Comparison of ENCODE assay signal across 1 cellular context in the genomic region with DNA sequence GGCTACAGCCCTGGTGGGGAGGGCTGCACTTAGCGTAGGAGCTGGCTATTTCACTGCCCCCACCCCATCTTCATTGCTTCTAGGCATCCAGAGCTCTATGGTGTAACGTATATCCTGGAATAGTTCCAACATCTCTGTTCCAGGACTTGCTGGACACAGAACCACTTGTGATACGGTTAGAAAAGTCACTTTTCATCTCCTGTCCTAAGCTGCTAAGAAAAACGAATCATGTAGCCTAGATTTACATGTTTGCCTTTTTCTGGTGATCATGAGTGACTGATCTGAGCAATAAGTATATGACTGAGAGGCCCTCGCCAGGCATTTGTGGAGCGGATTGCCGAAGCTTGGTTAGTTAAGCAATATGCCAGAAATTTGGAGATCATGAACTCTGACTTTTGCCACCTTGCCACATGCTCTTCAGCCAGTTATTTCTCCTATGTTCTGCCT.
TF ChIP-seq lines count a peak whose summit lies in the region.

No MANE protein-coding gene starts in this region.

TF ChIP-seq in liver, 16 proteins besides CTCF, POLR2A, EP300 and RAD21 (continued from another document):
- TF ChIP-seq, protein P1, sequence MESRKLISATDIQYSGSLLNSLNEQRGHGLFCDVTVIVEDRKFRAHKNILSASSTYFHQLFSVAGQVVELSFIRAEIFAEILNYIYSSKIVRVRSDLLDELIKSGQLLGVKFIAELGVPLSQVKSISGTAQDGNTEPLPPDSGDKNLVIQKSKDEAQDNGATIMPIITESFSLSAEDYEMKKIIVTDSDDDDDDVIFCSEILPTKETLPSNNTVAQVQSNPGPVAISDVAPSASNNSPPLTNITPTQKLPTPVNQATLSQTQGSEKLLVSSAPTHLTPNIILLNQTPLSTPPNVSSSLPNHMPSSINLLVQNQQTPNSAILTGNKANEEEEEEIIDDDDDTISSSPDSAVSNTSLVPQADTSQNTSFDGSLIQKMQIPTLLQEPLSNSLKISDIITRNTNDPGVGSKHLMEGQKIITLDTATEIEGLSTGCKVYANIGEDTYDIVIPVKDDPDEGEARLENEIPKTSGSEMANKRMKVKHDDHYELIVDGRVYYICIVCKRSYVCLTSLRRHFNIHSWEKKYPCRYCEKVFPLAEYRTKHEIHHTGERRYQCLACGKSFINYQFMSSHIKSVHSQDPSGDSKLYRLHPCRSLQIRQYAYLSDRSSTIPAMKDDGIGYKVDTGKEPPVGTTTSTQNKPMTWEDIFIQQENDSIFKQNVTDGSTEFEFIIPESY (IDR thresholded peaks at IDR 0.05): no peak
- TF ChIP-seq NR2F2 (IDR thresholded peaks at IDR 0.05): peak; percentile 87
